Comparison of ENCODE assay signal across 34 cellular contexts in genomic region chr14:27881646-27882045, GRCh38.
"Had no signal": no experiment of that assay in that cellular context is flagged by ENCODE, and none has a peak within 500 bp of the region (broad histone marks: within the 10 kb centered on the region; RNA-seq: fewer than 3 reads in every experiment).

No MANE protein-coding gene starts in this region.

- H3K36me3 ChIP-seq: adrenal gland, breast epithelium, MG63, Peyer's patch, SJSA1 had no signal

- H3K4me1 Mint-ChIP-seq: activated B cell treated with CpG ODN at 0.5 μM for 24 hours had no signal

- DNase-seq: activated B cell treated with CpG ODN at 0.5 μM for 24 hours; activated CD4-positive, alpha-beta memory T cell treated with anti-CD3 and anti-CD28 coated beads for 36 hours; activated CD4-positive, alpha-beta T cell treated with anti-CD3 and anti-CD28 coated beads for 4 hours; activated CD4-positive, alpha-beta T cell treated with anti-CD3 and anti-CD28 coated beads, Interleukin-2, amount 50 U/mL, for 1 hour; activated CD4-positive, CD25-positive, alpha-beta regulatory T cell treated with anti-CD3 and anti-CD28 coated beads, Interleukin-2, amount 50 U/mL, for 72 hours; activated CD8-positive, alpha-beta memory T cell treated with anti-CD3 and anti-CD28 coated beads, Interleukin-2, amount 50 U/mL, for 4 hours; activated gamma-delta T cell treated with Interleukin-2 at 50 U/mL for 16 hours; activated naive CD4-positive, alpha-beta T cell treated with anti-CD3 and anti-CD28 coated beads for 36 hours; activated T-cell treated with anti-CD3 and anti-CD28 coated beads for 4 hours; activated T-cell treated with anti-CD3 and anti-CD28 coated beads, Interleukin-2, amount 50 U/mL, for 4 hours; adrenal gland; body of pancreas; Kasumi-1; MG63; NCI-H1048; NCI-H1105 treated with DMSO at 0.1 percent for 48 hours; NCI-H1436; NCI-H1694; NCI-H1930; NCI-H2081 treated with DMSO at 0.1 percent for 48 hours; NCI-H226; NCI-H446 treated with DMSO at 0.1 percent for 48 hours; NCI-H524 treated with DMSO at 0.1 percent for 48 hours; PC-3; Peyer's patch; RPMI8226; SHP77 treated with DMSO at 0.1 percent for 48 hours; SK-N-SH had no signal

- H3K27me3 Mint-ChIP-seq: activated B cell treated with CpG ODN at 0.5 μM for 24 hours; activated CD4-positive, alpha-beta memory T cell treated with anti-CD3 and anti-CD28 coated beads for 36 hours had no signal

- H3K27me3 ChIP-seq: adrenal gland, body of pancreas, breast epithelium, MG63, Peyer's patch, SJSA1 had no signal

- H3K36me3 Mint-ChIP-seq: activated CD4-positive, alpha-beta memory T cell treated with anti-CD3 and anti-CD28 coated beads for 36 hours had no signal

- H3K4me1 ChIP-seq: adrenal gland, body of pancreas, breast epithelium, Peyer's patch, SJSA1 had no signal

- H3K27ac ChIP-seq: adrenal gland, body of pancreas, breast epithelium, Peyer's patch, SJSA1 had no signal

- H3K4me3 ChIP-seq: adrenal gland, body of pancreas, breast epithelium, MG63, Peyer's patch, SJSA1 had no signal

- H3K4me3 Mint-ChIP-seq: activated B cell treated with CpG ODN at 0.5 μM for 24 hours; activated CD4-positive, alpha-beta memory T cell treated with anti-CD3 and anti-CD28 coated beads for 36 hours; activated naive CD4-positive, alpha-beta T cell treated with anti-CD3 and anti-CD28 coated beads for 36 hours; activated T-cell treated with anti-CD3 and anti-CD28 coated beads, Interleukin-2, amount 50 U/mL, for 4 hours; activated T-helper 1 cell treated with anti-CD3 and anti-CD28 coated beads, Interleukin-12 subunit alpha, Interleukin-12 subunit beta, Interleukin-2, Interleukin-4 antibody, amounts not matched to agents 30 ng/mL and 10 ng/mL and 1 ng/mL, durations not matched to agents 14 hours and 24 hours and 36 hours; T-helper 1 cell treated with Interleukin-12 subunit alpha and Interleukin-12 subunit beta and Interleukin-4 antibody, amounts not matched to agents 30 μg/mL and 1 μg/mL, for 36 hours; T-helper 2 cell treated with Interferon-gamma antibody and Interleukin-4, amounts not matched to agents 5 μg/mL and 100 μg/mL, for 36 hours had no signal

- ATAC-seq: activated naive CD4-positive, alpha-beta T cell treated with anti-CD3 and anti-CD28 coated beads, Interleukin-2, amount 50 U/mL, for 72 hours; activated T-cell treated with anti-CD3 and anti-CD28 coated beads, Interleukin-2, amount 50 U/mL, for 4 hours; body of pancreas; PC-3 had no signal

- H3K27ac Mint-ChIP-seq: activated B cell treated with CpG ODN at 0.5 μM for 24 hours; activated CD4-positive, alpha-beta memory T cell treated with anti-CD3 and anti-CD28 coated beads for 36 hours; activated naive CD4-positive, alpha-beta T cell treated with anti-CD3 and anti-CD28 coated beads for 36 hours; activated naive CD4-positive, alpha-beta T cell treated with anti-CD3 and anti-CD28 coated beads, Interleukin-2, amount 50 U/mL, for 72 hours; activated T-helper 1 cell treated with anti-CD3 and anti-CD28 coated beads, Interleukin-12 subunit alpha, Interleukin-12 subunit beta, Interleukin-2, Interleukin-4 antibody, amounts not matched to agents 30 ng/mL and 10 ng/mL and 1 ng/mL, durations not matched to agents 14 hours and 24 hours and 36 hours; T-helper 1 cell treated with Interleukin-12 subunit alpha and Interleukin-12 subunit beta and Interleukin-4 antibody, amounts not matched to agents 30 μg/mL and 1 μg/mL, for 36 hours; T-helper 2 cell treated with Interferon-gamma antibody and Interleukin-4, amounts not matched to agents 5 μg/mL and 100 μg/mL, for 36 hours had no signal

- H3K4me2 ChIP-seq: SK-N-SH had no signal

- H3K9me3 ChIP-seq: adrenal gland, body of pancreas, MG63, Peyer's patch, SJSA1, SK-N-SH had no signal

- H3K9ac ChIP-seq: SK-N-SH had no signal
